In the genomic region with DNA sequence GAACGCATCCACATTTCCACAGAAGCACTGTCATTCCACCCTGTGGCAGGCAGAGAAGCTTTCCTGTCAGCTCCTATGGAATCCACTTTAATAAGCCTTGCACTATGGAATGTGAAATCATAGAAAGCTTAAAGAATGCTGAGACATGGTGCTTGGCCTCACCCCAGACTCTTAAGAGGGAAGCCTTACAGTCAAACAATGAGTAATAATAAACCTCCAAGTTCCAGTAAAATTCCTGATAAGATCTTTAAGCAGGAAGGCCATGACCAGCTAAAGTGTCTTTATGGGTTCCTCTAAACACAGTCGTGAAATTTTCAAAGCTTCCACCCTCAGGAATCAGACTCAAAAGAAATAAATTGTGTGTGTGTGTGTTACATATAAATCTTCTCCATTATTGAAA, we compare ENCODE assay signal across 15 cellular contexts. TPM values are rescaled to one million over a fixed set of nuclear protein-coding genes. Genes with fewer than 3 reads are reported as not detected.
DNase-seq lines count a peak whose midpoint lies in the region; ATAC-seq, FAIRE-seq and TF ChIP-seq lines count a peak whose summit lies in the region.
"Had no signal": no experiment of that assay in that cellular context is flagged by ENCODE, and none has a peak within 500 bp of the region (broad histone marks: within the 10 kb centered on the region; RNA-seq: fewer than 3 reads in every experiment).

No MANE protein-coding gene starts in this region.

- BruUV-seq in Panc1 (replicated peaks; lab: Mats Ljungman, UMichigan) = no TSS peak
- no TSS peak for BruUV-seq in endothelial cell of umbilical vein (replicated peaks; lab: Mats Ljungman, UMichigan)

- H3K79me2 ChIP-seq in endothelial cell of umbilical vein (ENCODE audit: control insufficient read depth, insufficient read depth, low read length) = no peaks in the 10 kb centered on the region

- DNase-seq in EH (ENCODE audit: low read depth) (peak; percentile 99), Panc1 (ENCODE audit: low read depth, low spot score) (no peak), endothelial cell of umbilical vein (ENCODE audit: low read depth, low spot score) (peak; percentile 56), cardiac septum (ENCODE audit: low spot score) (no peak), BE2C (no peak)
- DNase-seq in activated naive CD8-positive, alpha-beta T cell treated with anti-CD3 and anti-CD28 coated beads, Interleukin-2, amount 50 U/mL, for 24 hours = no peak
- DNase-seq: anterior cingulate cortex, NCI-H1417 treated with DMSO at 0.1 percent for 48 hours, NCI-H526 treated with DMSO at 0.1 percent for 48 hours had no signal

- H3K4me1 ChIP-seq in Panc1 (ENCODE audit: control insufficient read depth, insufficient read depth, low read length) (0 out of 2 replicates have a peak, but pooled peaks cover 8% of the 10 kb centered on the region), endothelial cell of umbilical vein (ENCODE audit: control insufficient read depth, extremely low read depth, insufficient read depth, low read length) (peaks cover 3% of the 10 kb centered on the region), BE2C (no peaks in the 10 kb centered on the region)

- TF ChIP-seq CTCF in Panc1 (IDR thresholded peaks at IDR 0.05) (no peak), endothelial cell of umbilical vein (IDR thresholded peaks at IDR 0.05; ENCODE audit: extremely low read depth in 1 of 2, insufficient read depth in 1 of 2, low read depth in 1 of 2, low read length in 2 of 2) (no peak), nephron (IDR thresholded peaks at IDR 0.05; ENCODE audit: unreplicated experiment in 3 of 3) (no peak), BE2C (IDR thresholded peaks at IDR 0.05; ENCODE audit: low read depth, low read length) (no peak)

- H3K4me2 ChIP-seq in endothelial cell of umbilical vein (ENCODE audit: insufficient read depth, low read length) = no peak overlapping the region

- peaks cover 23% of the 10 kb centered on the region for H3K4me1 Mint-ChIP-seq in nephron
- H3K4me1 Mint-ChIP-seq in activated naive CD8-positive, alpha-beta T cell treated with anti-CD3 and anti-CD28 coated beads, Interleukin-2, amount 50 U/mL, for 24 hours = no peaks in the 10 kb centered on the region

- dilution Hi-C loops in endothelial cell of umbilical vein (cut with MboI; ENCODE audit: extremely low pct_ligation_motif_present, low sequenced_read_pairs) = no loop called here

- no peaks in the 10 kb centered on the region for H3K9me3 Mint-ChIP-seq in nephron
- no peaks in the 10 kb centered on the region for H3K9me3 Mint-ChIP-seq in activated naive CD8-positive, alpha-beta T cell treated with anti-CD3 and anti-CD28 coated beads, Interleukin-2, amount 50 U/mL, for 24 hours
- H3K9me3 Mint-ChIP-seq: WTC11 had no signal

- peak overlapping the region in 2 of 3 experiments; percentile 41 to 52 for H3K27ac Mint-ChIP-seq in nephron
- no peak overlapping the region for H3K27ac Mint-ChIP-seq in activated naive CD8-positive, alpha-beta T cell treated with anti-CD3 and anti-CD28 coated beads, Interleukin-2, amount 50 U/mL, for 24 hours
- H3K27ac Mint-ChIP-seq: WTC11 had no signal

- no peaks in the 10 kb centered on the region for H3K36me3 Mint-ChIP-seq in nephron (ENCODE audit: low read depth)
- no peaks in the 10 kb centered on the region for H3K36me3 Mint-ChIP-seq in activated naive CD8-positive, alpha-beta T cell treated with anti-CD3 and anti-CD28 coated beads, Interleukin-2, amount 50 U/mL, for 24 hours (ENCODE audit: low read depth)
- H3K36me3 Mint-ChIP-seq: WTC11 had no signal

- no peak overlapping the region for H3K4me3 Mint-ChIP-seq in nephron
- no peak overlapping the region for H3K4me3 Mint-ChIP-seq in activated naive CD8-positive, alpha-beta T cell treated with anti-CD3 and anti-CD28 coated beads, Interleukin-2, amount 50 U/mL, for 24 hours
- H3K4me3 Mint-ChIP-seq: WTC11 had no signal

- H3K27me3 ChIP-seq in Panc1 (ENCODE audit: control insufficient read depth, insufficient read depth, low read length) (no peaks in the 10 kb centered on the region), endothelial cell of umbilical vein (ENCODE audit: control insufficient read depth in 2 of 2, insufficient read depth in 2 of 2, low read length in 2 of 2) (peaks cover 0 to 18% of the 10 kb centered on the region in 2 experiments), BE2C (peaks cover 3% of the 10 kb centered on the region; the same call in 1 of the 2 replicates)

- H3K27ac ChIP-seq in Panc1 (ENCODE audit: low read length) (no peak overlapping the region), endothelial cell of umbilical vein (ENCODE audit: insufficient read depth, low read depth, low read length) (no peak overlapping the region)
- H3K27ac ChIP-seq: HL-60 had no signal

- no peak overlapping the region for H3K9ac ChIP-seq in endothelial cell of umbilical vein (replicated peaks; ENCODE audit: extremely low read depth, insufficient read depth, low read length)

- FAIRE-seq in endothelial cell of umbilical vein (lab: Jason Lieb, UNC) = peak; percentile 63

- CTCF ChIA-PET in Panc1 (lab: Charles Lee) = no interaction called here
- CTCF ChIA-PET in endothelial cell of umbilical vein (lab: Charles Lee) = interaction anchor here (0.6 to 1.6 kb wide), 10 partner anchors 9 to 702 kb away, joined by 3 to 6 read pairs (median 3); no protein-coding TSS in a partner anchor

- H2AFZ ChIP-seq in endothelial cell of umbilical vein (ENCODE audit: low read depth, low read length) = no peak overlapping the region

- H3K9me1 ChIP-seq in endothelial cell of umbilical vein (replicated peaks; ENCODE audit: control insufficient read depth, extremely low read depth, insufficient read depth, low read length) = no peaks in the 10 kb centered on the region

- peak; percentile 76 for ATAC-seq in Panc1
- ATAC-seq in GM21381 (IDR thresholded peaks at IDR 0.05; ENCODE audit: unreplicated experiment) = no peak
- no peak for ATAC-seq in activated naive CD8-positive, alpha-beta T cell treated with anti-CD3 and anti-CD28 coated beads, Interleukin-2, amount 50 U/mL, for 24 hours
- ATAC-seq: sciatic nerve, WTC11 had no signal

- H3K4me3 ChIP-seq in Panc1 (ENCODE audit: low read depth in 2 of 2, low read length in 2 of 2) (no peak overlapping the region), endothelial cell of umbilical vein (replicated peaks in 1 of 3; ENCODE audit: insufficient read depth in 1 of 3, low read depth in 1 of 3, low read length in 3 of 3) (no peak overlapping the region), BE2C (ENCODE audit: low read depth, low read length) (no peak overlapping the region)

- H3K27me3 Mint-ChIP-seq in nephron (ENCODE audit: low read depth) = peaks cover 6% of the 10 kb centered on the region
- no peaks in the 10 kb centered on the region for H3K27me3 Mint-ChIP-seq in activated naive CD8-positive, alpha-beta T cell treated with anti-CD3 and anti-CD28 coated beads, Interleukin-2, amount 50 U/mL, for 24 hours

- intact Hi-C loops in Panc1 (cut with micrococcal nuclease; ENCODE audit: unreplicated experiment) = no loop called here
- intact Hi-C loops in endothelial cell of umbilical vein (cut with micrococcal nuclease) = no loop called here
- intact Hi-C loops in cardiac septum (cut with DNase I) = no loop called here

- H3K9me3 ChIP-seq in Panc1 (ENCODE audit: control insufficient read depth, insufficient read depth, low read depth, low read length) (no peaks in the 10 kb centered on the region), endothelial cell of umbilical vein (replicated peaks; ENCODE audit: control insufficient read depth, insufficient read depth, low read length) (no peaks in the 10 kb centered on the region), BE2C (no peaks in the 10 kb centered on the region)

- H3K36me3 ChIP-seq in Panc1 (ENCODE audit: control insufficient read depth, insufficient read depth, low read length) (no peaks in the 10 kb centered on the region), endothelial cell of umbilical vein (ENCODE audit: control insufficient read depth in 2 of 2, extremely low read depth in 1 of 2, insufficient read depth in 2 of 2, low read length in 2 of 2) (no peaks in the 10 kb centered on the region), BE2C (no peaks in the 10 kb centered on the region)

- POLR2A ChIA-PET in Panc1 (lab: Charles Lee) (no interaction called here), endothelial cell of umbilical vein (lab: Charles Lee) (interaction anchor here (0.9 kb wide), 1 partner anchor 25 kb away, joined by 3 read pairs; the partner anchor contains the start of gene EDRF1)

- no peak for TF ChIP-seq POLR2A in endothelial cell of umbilical vein (IDR thresholded peaks at IDR 0.05; ENCODE audit: low read depth, low read length)

- H4K20me1 ChIP-seq in endothelial cell of umbilical vein (replicated peaks; ENCODE audit: control insufficient read depth, extremely low read depth, insufficient read depth, low read length) = no peaks in the 10 kb centered on the region

- in situ Hi-C loops in Panc1 (cut with HindIII; ENCODE audit: low pct_unique_long_range_greater_than_20kb, low sequenced_read_pairs) = no loop called here

TF ChIP-seq in endothelial cell of umbilical vein, 7 proteins besides CTCF, POLR2A, EP300 and RAD21 (continues in another document):
- TF ChIP-seq GATA2 (IDR thresholded peaks at IDR 0.05; ENCODE audit: insufficient read depth, insufficient read length, low read depth, low read length) = peak; percentile 55

RNA-seq across cellular contexts. Expression of gene TEX36, which starts 11.9 kb away (rescaled TPM):
- total RNA-seq in Panc1 (2021; ENCODE audit: unreplicated experiment) (not detected), endothelial cell of umbilical vein (not detected in 2 replicates), cardiac septum (not detected)
- polyA plus RNA-seq in Panc1 (2012; ENCODE audit: insufficient read length) = not detected
- polyA plus RNA-seq in endothelial cell of umbilical vein = not detected in 2 replicates
- polyA plus RNA-seq in endothelial cell of umbilical vein (2011; cell fraction: cytosol; rRNA removed) = not detected in 2 replicates
- not detected in 2 replicates for polyA plus RNA-seq in endothelial cell of umbilical vein (2011; cell fraction: nucleus; rRNA removed)
- polyA plus RNA-seq in endothelial cell of umbilical vein (2012) = not detected in 2 replicates
- not detected in 2 replicates for polyA minus RNA-seq in endothelial cell of umbilical vein
- polyA minus RNA-seq in endothelial cell of umbilical vein (2011; cell fraction: cytosol; rRNA and poly(A)+ RNA removed) = not detected
- polyA minus RNA-seq in endothelial cell of umbilical vein (2011; cell fraction: nucleus; rRNA and poly(A)+ RNA removed) = not detected in 2 replicates
- polyA plus RNA-seq in BE2C (2012; ENCODE audit: insufficient read depth, insufficient read length, low read depth) = not detected
- total RNA-seq: sciatic nerve, subcutaneous adipose tissue, WTC11 had no signal

RNA-seq across cellular contexts. Expression of gene EDRF1, which starts 24.6 kb away (rescaled TPM):
- total RNA-seq in Panc1 (2021; ENCODE audit: unreplicated experiment) (36.3 TPM), endothelial cell of umbilical vein (24.7 and 27.8 TPM in 2 replicates), cardiac septum (8.6 TPM)
- 15.5 TPM for polyA plus RNA-seq in Panc1 (2012; ENCODE audit: insufficient read length)
- polyA plus RNA-seq in endothelial cell of umbilical vein = 9.6 and 11.6 TPM in 2 replicates
- polyA plus RNA-seq in endothelial cell of umbilical vein (2011; cell fraction: cytosol; rRNA removed) = 6.9 and 8.2 TPM in 2 replicates
- polyA plus RNA-seq in endothelial cell of umbilical vein (2011; cell fraction: nucleus; rRNA removed) = 55.3 and 79.7 TPM in 2 replicates
- polyA plus RNA-seq in endothelial cell of umbilical vein (2012) = 14.4 and 16.8 TPM in 2 replicates
- 16.1 and 23.5 TPM in 2 replicates for polyA minus RNA-seq in endothelial cell of umbilical vein
- polyA minus RNA-seq in endothelial cell of umbilical vein (2011; cell fraction: cytosol; rRNA and poly(A)+ RNA removed) = 21.3 TPM
- 42.7 and 57.7 TPM in 2 replicates for polyA minus RNA-seq in endothelial cell of umbilical vein (2011; cell fraction: nucleus; rRNA and poly(A)+ RNA removed)
- polyA plus RNA-seq in BE2C (2012; ENCODE audit: insufficient read depth, insufficient read length, low read depth) = 26.2 TPM

Comparison
In these comparisons a context has a peak if more than half of its experiments do, and no peak if none do; other contexts are left out.
1. DNase-seq: peak in EH (single experiment) and endothelial cell of umbilical vein (single experiment); none in Panc1 (single experiment), cardiac septum (single experiment), BE2C (single experiment) and activated naive CD8-positive, alpha-beta T cell treated with anti-CD3 and anti-CD28 coated beads, Interleukin-2, amount 50 U/mL, for 24 hours (single experiment).